In the genomic region with DNA sequence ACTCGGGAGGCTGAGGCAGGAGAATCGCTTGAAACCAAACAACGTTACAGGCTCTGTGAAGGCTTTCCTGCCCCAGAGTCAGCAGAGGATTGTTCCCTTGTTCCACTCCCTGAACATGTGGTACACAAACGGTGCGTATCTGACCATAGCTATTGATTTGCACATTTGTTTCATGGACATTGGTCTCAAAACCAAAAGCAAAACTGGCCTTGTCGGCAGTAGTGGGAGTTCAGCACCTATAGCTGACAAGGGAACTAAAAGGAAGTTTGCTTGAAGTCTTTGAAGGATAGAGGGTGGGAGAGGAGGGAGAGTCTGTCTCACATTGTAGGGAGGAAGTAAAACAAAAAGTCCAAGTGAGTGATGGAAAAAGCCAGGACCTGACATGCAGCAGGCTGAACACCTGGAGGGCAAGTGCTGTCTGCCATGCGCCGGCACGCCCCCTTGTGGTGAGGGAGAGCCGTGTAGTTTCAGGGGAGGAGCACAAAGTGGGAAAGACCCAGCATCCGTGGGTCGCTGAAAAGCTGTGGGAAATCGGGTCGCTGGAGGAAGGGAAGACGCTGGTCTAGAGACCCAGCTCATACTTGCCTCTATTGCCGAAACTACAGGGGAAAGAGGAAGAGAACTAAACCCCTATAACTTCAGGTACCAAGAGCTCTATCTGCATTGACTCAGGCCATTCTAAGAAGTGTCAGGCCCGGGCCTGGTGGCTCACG, we compare ENCODE assay signal across 8 cellular contexts. TPM values are rescaled to one million over a fixed set of nuclear protein-coding genes. Genes with fewer than 3 reads are reported as not detected.
A peak's percentile ranks its signal among the peaks of the same experiment; 100 is the strongest.
DNase-seq lines count a peak whose midpoint lies in the region; ATAC-seq and TF ChIP-seq lines count a peak whose summit lies in the region.

No MANE protein-coding gene starts in this region.

- WGBS in mammary epithelial cell (ENCODE audit: low coverage, missing lambda C conversion rate) = 41% methylated on average over 15 of the region's 18 CpGs

- no peaks in the 10 kb centered on the region for H3K27me3 Mint-ChIP-seq in activated B cell treated with CpG ODN at 0.5 μM for 24 hours

- H2AFZ ChIP-seq in mammary epithelial cell (ENCODE audit: low read depth, low read length) = no peak overlapping the region

- H3K27ac ChIP-seq in mammary epithelial cell (ENCODE audit: insufficient read depth, low read depth, low read length) = no peak overlapping the region

- H3K4me3 ChIP-seq in mammary epithelial cell (replicated peaks in 1 of 3; ENCODE audit: insufficient read depth in 1 of 3, low read depth in 2 of 3, low read length in 3 of 3) = no peak overlapping the region

- peak overlapping the region; percentile 36 for H3K27ac Mint-ChIP-seq in activated B cell treated with CpG ODN at 0.5 μM for 24 hours

- dilution Hi-C loops in mammary epithelial cell (cut with HindIII; ENCODE audit: low sequenced_read_pairs) = loop anchor here (10.0 kb wide), 1 partner anchor 384 kb away; no protein-coding TSS in a partner anchor

- H3K79me2 ChIP-seq in mammary epithelial cell (ENCODE audit: insufficient read depth, low read length) = no peaks in the 10 kb centered on the region

- no peaks in the 10 kb centered on the region for H3K9me3 Mint-ChIP-seq in activated B cell treated with CpG ODN at 0.5 μM for 24 hours

- peak overlapping the region; percentile 22 for H3K4me3 Mint-ChIP-seq in activated B cell treated with CpG ODN at 0.5 μM for 24 hours

- DNase-seq in A172 (ENCODE audit: low spot score) (peak; percentile 58), NCI-H2107 (lab: John Stamatoyannopoulos, UW) (peak; percentile 73), activated B cell treated with CpG ODN at 0.5 μM for 24 hours (peak; percentile 77), mammary epithelial cell (peak; percentile 75), kidney glomerular epithelial cell (lab: John Stamatoyannopoulos, UW) (peak; percentile 65)
- peak; percentile 81 to 82 for DNase-seq in stimulated activated CD4-positive, alpha-beta T cell treated with anti-CD3 and anti-CD28 coated beads, Interleukin-2, amount 100 ng/mL, for 48 hours

- in situ Hi-C loops in mammary epithelial cell (cut with MboI; ENCODE audit: low sequenced_read_pairs in 2 of 2) = no loop called here

- intact Hi-C loops in activated B cell treated with CpG ODN at 0.5 μM for 24 hours (cut with micrococcal nuclease) (loop anchor here (1.0 to 5.0 kb wide), 5 partner anchors 58 to 204 kb away; partner anchors contain the start of gene RAD23B), mammary epithelial cell (cut with micrococcal nuclease) (loop anchor here (1.0 kb wide), 1 partner anchor 102 kb away; no protein-coding TSS in a partner anchor)

- H3K4me1 ChIP-seq in mammary epithelial cell (ENCODE audit: insufficient read depth, low read length) = peaks cover 25% of the 10 kb centered on the region

- POLR2A ChIA-PET in activated B cell treated with CpG ODN at 0.5 μM for 24 hours (lab: Charles Lee) = interaction anchor here (0.9 to 1.6 kb wide), 3 partner anchors 58 to 102 kb away, joined by 4 to 8 read pairs (median 4); partner anchors contain the start of gene RAD23B

- H3K9ac ChIP-seq in mammary epithelial cell (ENCODE audit: insufficient read depth, low read length) = no peak overlapping the region

- TF ChIP-seq CTCF in activated B cell treated with CpG ODN at 0.5 μM for 24 hours (IDR thresholded peaks at IDR 0.05) = peak; percentile 38
- peak; percentile 96 for TF ChIP-seq CTCF in mammary epithelial cell (conservative IDR thresholded peaks at IDR 0.05 in 1 of 2, IDR thresholded peaks at IDR 0.05 in 1 of 2; ENCODE audit: extremely low read depth in 1 of 2, insufficient read depth in 1 of 2, low read depth in 1 of 2, low read length in 2 of 2)

- H3K36me3 Mint-ChIP-seq in activated B cell treated with CpG ODN at 0.5 μM for 24 hours (ENCODE audit: low read depth) = peaks cover 2% of the 10 kb centered on the region

- peak overlapping the region; percentile 8 for H3K4me2 ChIP-seq in mammary epithelial cell (ENCODE audit: insufficient read depth, low read depth, low read length)

- no peaks in the 10 kb centered on the region for H4K20me1 ChIP-seq in mammary epithelial cell (ENCODE audit: insufficient read depth, low read length)

- H3K36me3 ChIP-seq in mammary epithelial cell (ENCODE audit: insufficient read depth, low read length) = peaks cover 22% of the 10 kb centered on the region

- CTCF ChIA-PET in activated B cell treated with CpG ODN at 0.5 μM for 24 hours (lab: Charles Lee) (interaction anchor here (0.6 to 11.6 kb wide), 30 partner anchors 8 to 1224 kb away, joined by 3 to 205 read pairs (median 4); partner anchors contain the start of gene RAD23B), mammary epithelial cell (lab: Charles Lee; ENCODE audit: low non-redundant PET) (interaction anchor here (0.6 to 0.7 kb wide), 4 partner anchors 9 to 709 kb away, joined by 3 to 8 read pairs (median 6); no protein-coding TSS in a partner anchor)

- no peaks in the 10 kb centered on the region for H3K9me3 ChIP-seq in mammary epithelial cell (replicated peaks; ENCODE audit: insufficient read depth, low read length)

- no peaks in the 10 kb centered on the region for H3K27me3 ChIP-seq in mammary epithelial cell (ENCODE audit: insufficient read depth, low read length)

- ATAC-seq in GM18519 (IDR thresholded peaks at IDR 0.05; ENCODE audit: low FRiP score, unreplicated experiment) (peak; percentile 68), HG03025 (IDR thresholded peaks at IDR 0.05; ENCODE audit: low FRiP score, unreplicated experiment) (peak; percentile 61), activated B cell treated with CpG ODN at 0.5 μM for 24 hours (ENCODE audit: low read depth) (peak; percentile 83)

- peaks cover 9% of the 10 kb centered on the region for H3K4me1 Mint-ChIP-seq in activated B cell treated with CpG ODN at 0.5 μM for 24 hours

- BruUV-seq in mammary epithelial cell (replicated peaks; lab: Mats Ljungman, UMichigan) = no TSS peak

RNA-seq across cellular contexts. Expression of gene RAD23B, which starts 58.0 kb away (rescaled TPM):
- 135 and 142 TPM in 2 replicates for total RNA-seq in A172 (2014; rRNA removed; shearing (Covaris generic))
- total RNA-seq in activated B cell treated with CpG ODN at 0.5 μM for 24 hours (75.3 and 82.6 TPM in 2 replicates), mammary epithelial cell (100 to 1,000 TPM; 126 to 177 TPM)
- 166 TPM for polyA plus RNA-seq in mammary epithelial cell
- polyA minus RNA-seq in mammary epithelial cell = 115 TPM
